1 cellular context compared by ENCODE assay signal in genomic region chr7:64794171-64794844, GRCh38.
A peak's percentile ranks its signal among the peaks of the same experiment; 100 is the strongest.
TF ChIP-seq lines count a peak whose summit lies in the region.

Gene ZNF138, plus strand, starts transcription at chr7:64794428. Its CDS starts 141 bp downstream, at chr7:64794569.

TF ChIP-seq in HepG2, 621 proteins besides CTCF, POLR2A, EP300 and RAD21 (continued from another document and continues in another):
- TF ChIP-seq NFE2L2 (IDR thresholded peaks at IDR 0.05; ENCODE audit: low read length) (no peak), LCORL (IDR thresholded peaks at IDR 0.05) (no peak), LCORL (CRISPR knock-in tag; IDR thresholded peaks at IDR 0.05) (0 out of 2 replicates have a peak, but pooled peaks have one; percentile 17), ESRRA (CRISPR knock-in tag; IDR thresholded peaks at IDR 0.05; ENCODE audit: low read depth) (no peak), ZNF552 (CRISPR knock-in tag; IDR thresholded peaks at IDR 0.05; ENCODE audit: borderline replicate concordance) (no peak), HOXA7 (CRISPR knock-in tag; IDR thresholded peaks at IDR 0.05) (no peak), MIXL1 (CRISPR knock-in tag; IDR thresholded peaks at IDR 0.05) (no peak), IRF9 (CRISPR knock-in tag; IDR thresholded peaks at IDR 0.05; ENCODE audit: borderline replicate concordance) (no peak), TAF15 (IDR thresholded peaks at IDR 0.05; ENCODE audit: low read depth, low read length, poor library complexity, severe bottlenecking) (no peak), IRX3 (CRISPR knock-in tag; IDR thresholded peaks at IDR 0.05; ENCODE audit: borderline replicate concordance, low read depth) (0 out of 2 replicates have a peak, but pooled peaks have one; percentile 49), ZNF557 (CRISPR knock-in tag; IDR thresholded peaks at IDR 0.05) (no peak), ZNF569 (CRISPR knock-in tag; IDR thresholded peaks at IDR 0.05; ENCODE audit: borderline replicate concordance) (no peak), THAP7 (CRISPR knock-in tag; IDR thresholded peaks at IDR 0.05) (no peak), ZNF792 (CRISPR knock-in tag; IDR thresholded peaks at IDR 0.05) (no peak), REL (CRISPR knock-in tag; conservative IDR thresholded peaks at IDR 0.05) (no peak), ZEB1 (IDR thresholded peaks at IDR 0.05; ENCODE audit: insufficient replicate concordance, low read depth) (no peak), THAP9 (CRISPR knock-in tag; IDR thresholded peaks at IDR 0.05; ENCODE audit: borderline replicate concordance) (no peak), ZNF3 (CRISPR knock-in tag; IDR thresholded peaks at IDR 0.05) (no peak), ZNF530 (CRISPR knock-in tag; IDR thresholded peaks at IDR 0.05; ENCODE audit: low read depth) (no peak), NCOA5 (CRISPR knock-in tag; IDR thresholded peaks at IDR 0.05) (no peak), FUBP1 (CRISPR knock-in tag; IDR thresholded peaks at IDR 0.05; ENCODE audit: borderline replicate concordance) (no peak), DBP (CRISPR knock-in tag; IDR thresholded peaks at IDR 0.05; ENCODE audit: not compliant biosample characterization) (no peak), CAMTA2 (CRISPR knock-in tag; IDR thresholded peaks at IDR 0.05; ENCODE audit: borderline replicate concordance) (0 out of 2 replicates have a peak, but pooled peaks have one; percentile 56), KLF12 (CRISPR knock-in tag; IDR thresholded peaks at IDR 0.05; ENCODE audit: borderline replicate concordance) (peak; percentile 33; the same call in 1 of the 2 replicates), HIC2 (CRISPR knock-in tag; IDR thresholded peaks at IDR 0.05; ENCODE audit: low read depth) (no peak), POGK (CRISPR knock-in tag; conservative IDR thresholded peaks at IDR 0.05) (peak; percentile 71), ZBTB4 (CRISPR knock-in tag; IDR thresholded peaks at IDR 0.05; ENCODE audit: borderline replicate concordance) (no peak), ZNF20 (CRISPR knock-in tag; IDR thresholded peaks at IDR 0.05) (no peak), ZNF780A (CRISPR knock-in tag; IDR thresholded peaks at IDR 0.05) (no peak), ZNF652 (CRISPR knock-in tag; IDR thresholded peaks at IDR 0.05; ENCODE audit: borderline replicate concordance, low read depth) (no peak), ZNF724P (CRISPR knock-in tag; IDR thresholded peaks at IDR 0.05; ENCODE audit: borderline replicate concordance) (peak; percentile 25; the same call in 1 of the 2 replicates), GLI4 (CRISPR knock-in tag; IDR thresholded peaks at IDR 0.05; ENCODE audit: borderline replicate concordance) (peak; percentile 81; the same call in 1 of the 2 replicates), ZNF468 (CRISPR knock-in tag; IDR thresholded peaks at IDR 0.05) (no peak), ZMAT5 (CRISPR knock-in tag; IDR thresholded peaks at IDR 0.05; ENCODE audit: borderline replicate concordance, low read depth) (no peak), ZNF205 (CRISPR knock-in tag; IDR thresholded peaks at IDR 0.05) (0 out of 2 replicates have a peak, but pooled peaks have one; percentile 20), ISL2 (CRISPR knock-in tag; IDR thresholded peaks at IDR 0.05) (no peak), EED (CRISPR knock-in tag; IDR thresholded peaks at IDR 0.05) (no peak; the same call in 1 of the 2 replicates), NKX3-1 (CRISPR knock-in tag; IDR thresholded peaks at IDR 0.05) (no peak), ZNF225 (CRISPR knock-in tag; IDR thresholded peaks at IDR 0.05) (no peak; the same call in 1 of the 2 replicates), ZFP36L1 (CRISPR knock-in tag; IDR thresholded peaks at IDR 0.05) (no peak), PRDM10 (CRISPR knock-in tag; IDR thresholded peaks at IDR 0.05; ENCODE audit: low read depth) (no peak), ARNT (IDR thresholded peaks at IDR 0.05) (no peak), HNRNPUL1 (IDR thresholded peaks at IDR 0.05; ENCODE audit: low read depth, low read length) (no peak), CERS6 (CRISPR knock-in tag; IDR thresholded peaks at IDR 0.05) (no peak), ZNF234 (CRISPR knock-in tag; conservative IDR thresholded peaks at IDR 0.05) (no peak)
